In genomic region chr1:33111965-33112364, GRCh38 we compare ENCODE assay signal across 9 cellular contexts. TPM values are rescaled to one million over a fixed set of nuclear protein-coding genes. Genes with fewer than 3 reads are reported as not detected.
DNase-seq lines count a peak whose midpoint lies in the region; TF ChIP-seq lines count a peak whose summit lies in the region.
"Had no signal": no experiment of that assay in that cellular context is flagged by ENCODE, and none has a peak within 500 bp of the region (broad histone marks: within the 10 kb centered on the region; RNA-seq: fewer than 3 reads in every experiment).

No MANE protein-coding gene starts in this region.

- intact Hi-C loops in transverse colon (cut with DNase I; ENCODE audit: low total_unique reads): no loop called here

- H3F3A ChIP-seq in SU-DHL-6 (ENCODE audit: insufficient read depth): no peaks in the 10 kb centered on the region

- H3K4me3 Mint-ChIP-seq in HFFc6: no peak overlapping the region
- H3K4me3 Mint-ChIP-seq: naive thymus-derived CD8-positive, alpha-beta T cell had no signal

- TF ChIP-seq EP300 in transverse colon (IDR thresholded peaks at IDR 0.05; ENCODE audit: low read depth): no peak

- peak; percentile 16 for DNase-seq in COR-L47 (lab: John Stamatoyannopoulos, UW)
- DNase-seq in HFFc6: peak; percentile 37
- peak; percentile 37 to 72 for DNase-seq in foreskin fibroblast
- no peak for DNase-seq in putamen (ENCODE audit: low spot score)
- DNase-seq in activated T-cell treated with anti-CD3 and anti-CD28 coated beads, Interleukin-2, amount 50 U/mL, for 1 hour: no peak
- DNase-seq in AG08396 (ENCODE audit: low spot score): no peak
- no peak for DNase-seq in transverse colon
- DNase-seq: naive thymus-derived CD8-positive, alpha-beta T cell had no signal

- H3K79me2 ChIP-seq in SU-DHL-6 (ENCODE audit: insufficient read depth, low read length): no peaks in the 10 kb centered on the region

- no peaks in the 10 kb centered on the region for H3K4me1 ChIP-seq in transverse colon

- TF ChIP-seq CTCF in HFFc6 (IDR thresholded peaks at IDR 0.05) (peak; percentile 68), SU-DHL-6 (IDR thresholded peaks at IDR 0.05; ENCODE audit: insufficient read depth, low read length, poor library complexity, severe bottlenecking) (peak; percentile 18), foreskin fibroblast (IDR thresholded peaks at IDR 0.05; ENCODE audit: low read depth, low read length) (no peak), transverse colon (IDR thresholded peaks at IDR 0.05) (no peak)

- H3K4me1 Mint-ChIP-seq in HFFc6 (ENCODE audit: low read depth): no peaks in the 10 kb centered on the region

- 35 to 41% methylated on average over 3 of the region's 3 CpGs for WGBS in transverse colon (ENCODE audit: low coverage in 1 of 2), 2 donors

- H3K27ac ChIP-seq in SU-DHL-6 (ENCODE audit: low read depth, low read length) (no peak overlapping the region), transverse colon (no peak overlapping the region)

- no peaks in the 10 kb centered on the region for H3K27me3 ChIP-seq in SU-DHL-6 (ENCODE audit: low read length)
- no peaks in the 10 kb centered on the region for H3K27me3 ChIP-seq in transverse colon

- peaks cover 12% of the 10 kb centered on the region for H3K9me3 Mint-ChIP-seq in HFFc6

- H3K9me2 ChIP-seq in SU-DHL-6 (replicated peaks; ENCODE audit: insufficient read depth, low read length): no peaks in the 10 kb centered on the region

- H3K9me3 ChIP-seq in SU-DHL-6 (ENCODE audit: insufficient read depth, low read length): peaks cover 4% of the 10 kb centered on the region; the same call in 1 of the 2 replicates
- H3K9me3 ChIP-seq in transverse colon: peaks cover 0 to 4% of the 10 kb centered on the region in 2 donors

- in situ Hi-C loops in transverse colon (cut with MboI; ENCODE audit: low pct_ligation_motif_present in 1 of 4, low pct_unique_long_range_greater_than_20kb in 1 of 4, low sequenced_read_pairs in 3 of 4): no loop called here

- H3K36me3 ChIP-seq in SU-DHL-6 (ENCODE audit: low read length) (no peaks in the 10 kb centered on the region), transverse colon (no peaks in the 10 kb centered on the region)

- H4K20me1 ChIP-seq in SU-DHL-6 (ENCODE audit: low read depth, low read length): no peaks in the 10 kb centered on the region; the same call in 1 of the 2 replicates

- H2AFZ ChIP-seq in SU-DHL-6 (ENCODE audit: low read depth, low read length, severe bottlenecking): no peak overlapping the region

- no peak for TF ChIP-seq POLR2A in transverse colon (IDR thresholded peaks at IDR 0.05)

- H3K27ac Mint-ChIP-seq in HFFc6: no peak overlapping the region

- H3K36me3 Mint-ChIP-seq in HFFc6 (ENCODE audit: low read depth): peaks cover 13% of the 10 kb centered on the region

- no peak overlapping the region for H3K9ac ChIP-seq in SU-DHL-6 (ENCODE audit: low read length)

- H3K4me2 ChIP-seq in SU-DHL-6 (ENCODE audit: low read depth, low read length, poor library complexity, severe bottlenecking): no peak overlapping the region

- no peaks in the 10 kb centered on the region for H3K27me3 Mint-ChIP-seq in HFFc6 (ENCODE audit: insufficient read depth)
- H3K27me3 Mint-ChIP-seq: naive thymus-derived CD8-positive, alpha-beta T cell had no signal

- H3K4me3 ChIP-seq in SU-DHL-6 (ENCODE audit: insufficient read depth, low read length, poor library complexity, severe bottlenecking) (no peak overlapping the region), foreskin fibroblast (ENCODE audit: low read depth in 1 of 2, low read length in 2 of 2) (no peak overlapping the region), transverse colon (no peak overlapping the region)

RNA-seq across cellular contexts. Expression of gene AZIN2, which starts 31.0 kb away (rescaled TPM):
- total RNA-seq in HFFc6 (2021; fragmentation: NEBNext Ultra II Directional; extraction: Animal tissue kit (Norgen Biotek cat#: 25700)): 1 to 10 TPM; 2.4 to 3.7 (median 3.1) TPM
- total RNA-seq in transverse colon: 10 to 100 TPM; 11.6 to 93.3 (median 42.0) TPM

Comparison
In these comparisons a context has a peak if more than half of its experiments do, and no peak if none do; other contexts are left out.
1. DNase-seq: peak in COR-L47 (single experiment), HFFc6 (single experiment) and foreskin fibroblast (2 of 2); none in putamen (single experiment), activated T-cell treated with anti-CD3 and anti-CD28 coated beads, Interleukin-2, amount 50 U/mL, for 1 hour (single experiment), AG08396 (single experiment) and transverse colon (single experiment).
2. CTCF ChIP-seq: peak in HFFc6 (single experiment) and SU-DHL-6 (single experiment); none in foreskin fibroblast (single experiment) and transverse colon (0 of 5).